Comparison of ENCODE assay signal across 1 cellular context in the genomic region with DNA sequence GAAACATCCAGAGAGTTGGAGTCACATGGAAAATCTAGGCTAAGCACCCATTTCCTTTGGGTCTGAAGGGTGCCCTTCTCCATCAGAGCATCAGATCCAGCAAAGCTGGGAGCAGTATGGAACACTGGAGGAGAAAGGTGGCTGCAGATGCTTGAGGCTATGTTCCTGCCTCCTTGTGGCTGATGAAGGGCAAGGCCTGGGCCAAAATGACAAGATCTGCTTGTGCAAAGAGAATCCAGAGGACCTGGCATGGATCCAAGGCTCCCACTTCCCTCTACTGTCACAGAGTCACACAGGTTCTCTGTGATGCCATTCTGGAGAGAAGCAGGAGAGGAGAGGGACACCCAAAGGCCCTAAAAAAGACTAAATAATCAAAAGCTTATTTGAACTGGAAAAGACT.
TF ChIP-seq lines count a peak whose summit lies in the region.

No MANE protein-coding gene starts in this region.

TF ChIP-seq in SK-N-SH, 30 proteins besides CTCF, POLR2A, EP300 and RAD21 (continued from another document):
- TF ChIP-seq ZBTB33 (IDR thresholded peaks at IDR 0.05; ENCODE audit: borderline replicate concordance, low read depth) (no peak), YY1 (IDR thresholded peaks at IDR 0.05; ENCODE audit: low read depth) (no peak), GATA2 (CRISPR knock-in tag; IDR thresholded peaks at IDR 0.05) (no peak), FOXM1 (IDR thresholded peaks at IDR 0.05; ENCODE audit: low read depth) (no peak), USF2 (IDR thresholded peaks at IDR 0.05; ENCODE audit: borderline replicate concordance, low read depth, low read length) (no peak), MXI1 (IDR thresholded peaks at IDR 0.05; ENCODE audit: low read depth, low read length) (no peak), IRF3 (IDR thresholded peaks at IDR 0.05; ENCODE audit: low read depth, low read length) (no peak), RFX5 (IDR thresholded peaks at IDR 0.05; ENCODE audit: low read length) (no peak), FOXJ3 (CRISPR knock-in tag; IDR thresholded peaks at IDR 0.05) (no peak), PBX3 (IDR thresholded peaks at IDR 0.05) (no peak)
TF ChIP-seq in SK-N-SH: peak in this region for 0.
